Comparison of ENCODE assay signal across 9 cellular contexts in genomic region chr16:88527186-88527936, GRCh38. TPM values are rescaled to one million over a fixed set of nuclear protein-coding genes. Genes with fewer than 3 reads are reported as not detected.
DNase-seq lines count a peak whose midpoint lies in the region; ATAC-seq and TF ChIP-seq lines count a peak whose summit lies in the region.
"Had no signal": no experiment of that assay in that cellular context is flagged by ENCODE, and none has a peak within 500 bp of the region (broad histone marks: within the 10 kb centered on the region; RNA-seq: fewer than 3 reads in every experiment).

No MANE protein-coding gene starts in this region.

- intact Hi-C loops in left colon (cut with DNase I, micrococcal nuclease): loop anchor here in 1 of 2 donors (2.0 kb wide), 1 partner anchor 85 kb away; no protein-coding TSS in a partner anchor

- peak; percentile 45 for ATAC-seq in HG03135 (IDR thresholded peaks at IDR 0.05; ENCODE audit: unreplicated experiment)
- peak; percentile 68 for ATAC-seq in left colon
- ATAC-seq in GM21447 (IDR thresholded peaks at IDR 0.05; ENCODE audit: unreplicated experiment): no peak

- TF ChIP-seq CTCF in cardiac fibroblast (IDR thresholded peaks at IDR 0.05; ENCODE audit: low read depth, low read length): peak; percentile 83

- DNase-seq in COR-L47 (lab: John Stamatoyannopoulos, UW): peak; percentile 41
- DNase-seq in activated CD4-positive, CD25-positive, alpha-beta regulatory T cell (lab: John Stamatoyannopoulos, UW): peak; percentile 40 to 64 (median 46)
- peak; percentile 61 to 67 for DNase-seq in cardiac fibroblast (ENCODE audit: low read depth in 2 of 2)
- DNase-seq in left colon: peak in 1 of 2 donors; percentile 76
- DNase-seq in stimulated activated CD4-positive, alpha-beta T cell treated with anti-CD3 and anti-CD28 coated beads, TNF-alpha, amount 100 ng/mL, for 48 hours (ENCODE audit: low read depth in 3 of 3): peak; percentile 21 to 61 (median 35)
- no peak for DNase-seq in cerebellar nuclear complex (lab: John Stamatoyannopoulos, UW)

- H3K4me3 ChIP-seq in cardiac fibroblast (replicated peaks in 1 of 2; ENCODE audit: low read depth in 2 of 2, low read length in 2 of 2): no peak overlapping the region
- H3K4me3 ChIP-seq: SK-N-MC had no signal

RNA-seq across cellular contexts. Expression of gene ZC3H18, which starts 42.8 kb away (rescaled TPM):
- 10 to 100 TPM; 32.6 to 43.7 TPM for total RNA-seq in left colon

Comparison
In these comparisons a context has a peak if more than half of its experiments do, and no peak if none do; other contexts are left out.
1. DNase-seq: peak in COR-L47 (single experiment), activated CD4-positive, CD25-positive, alpha-beta regulatory T cell (4 of 4), cardiac fibroblast (2 of 2) and stimulated activated CD4-positive, alpha-beta T cell treated with anti-CD3 and anti-CD28 coated beads, TNF-alpha, amount 100 ng/mL, for 48 hours (3 of 3); none in cerebellar nuclear complex (0 of 2).